In genomic region chr15:28821434-28821833, GRCh38 we compare ENCODE assay signal across 16 cellular contexts. TPM values are rescaled to one million over a fixed set of nuclear protein-coding genes. Genes with fewer than 3 reads are reported as not detected.
"Had no signal": no experiment of that assay in that cellular context is flagged by ENCODE, and none has a peak within 500 bp of the region (broad histone marks: within the 10 kb centered on the region; RNA-seq: fewer than 3 reads in every experiment).

No MANE protein-coding gene starts in this region.

RNA-seq across cellular contexts. Expression of gene GOLGA6L7, which starts 27.0 kb away (rescaled TPM):
- total RNA-seq: natural killer cell treated with Interleukin-12 subunit alpha and Interleukin-12 subunit beta and Interleukin-15 and Interleukin-18, amount 100 ng/mL, for 72 hours; neural crest cell; omental fat pad; osteocyte; pancreas; posterior vena cava; pulmonary artery endothelial cell; right atrium auricular region; sciatic nerve; smooth muscle cell; spleen; suprapubic skin; transverse colon; upper lobe of right lung; urinary bladder; uterus had no signal
- polyA plus RNA-seq: pancreas, smooth muscle cell, spleen, urinary bladder had no signal
